ENCODE assay signal across 8 cellular contexts in genomic region chr15:89244512-89244869, GRCh38. TPM values are rescaled to one million over a fixed set of nuclear protein-coding genes. Genes with fewer than 3 reads are reported as not detected.
A peak's percentile ranks its signal among the peaks of the same experiment; 100 is the strongest.
DNase-seq lines count a peak whose midpoint lies in the region; ATAC-seq, FAIRE-seq and TF ChIP-seq lines count a peak whose summit lies in the region.

No MANE protein-coding gene starts in this region.

- no peaks in the 10 kb centered on the region for H3K36me3 ChIP-seq in mucosa of rectum (ENCODE audit: control insufficient read depth in 2 of 2, insufficient read depth in 2 of 2, low read length in 2 of 2)

- H3K4me3 ChIP-seq in astrocyte of the spinal cord (ENCODE audit: low read depth, low read length) (peak overlapping the region; percentile 70), mucosa of rectum (ENCODE audit: low read length in 2 of 2) (peak overlapping the region; percentile 98)

- H3K9me3 ChIP-seq in mucosa of rectum (ENCODE audit: control insufficient read depth in 2 of 2, low read length in 2 of 2): no peaks in the 10 kb centered on the region

- H3K27me3 ChIP-seq in mucosa of rectum (ENCODE audit: control insufficient read depth in 2 of 2, insufficient read depth in 2 of 2, low read length in 2 of 2): no peaks in the 10 kb centered on the region

- H3K36me3 Mint-ChIP-seq in activated CD4-positive, alpha-beta T cell treated with anti-CD3 and anti-CD28 coated beads, Interleukin-2, amount 10 ng/mL, durations not matched to agents 7 days and 5 days (ENCODE audit: low read depth): peaks cover 40% of the 10 kb centered on the region

- TF ChIP-seq CTCF in astrocyte of the spinal cord (IDR thresholded peaks at IDR 0.05; ENCODE audit: low read depth, low read length): no peak

- H3K27ac ChIP-seq in mucosa of rectum (ENCODE audit: low read depth in 2 of 2, low read length in 2 of 2): peak overlapping the region in 1 of 2 donors; percentile 23

- in situ Hi-C loops in astrocyte of the spinal cord (cut with HindIII; ENCODE audit: low sequenced_read_pairs): no loop called here

- CTCF ChIA-PET in activated CD4-positive, alpha-beta T cell treated with anti-CD3 and anti-CD28 coated beads, Interleukin-2, amount 10 ng/mL, durations not matched to agents 7 days and 5 days (lab: Charles Lee): interaction anchor here (0.8 to 2.5 kb wide), 12 partner anchors 8 to 191 kb away, joined by 3 to 8 read pairs (median 3); no protein-coding TSS in a partner anchor

- H3K27ac Mint-ChIP-seq in activated CD4-positive, alpha-beta T cell treated with anti-CD3 and anti-CD28 coated beads, Interleukin-2, amount 10 ng/mL, durations not matched to agents 7 days and 5 days: peak overlapping the region; percentile 93

- DNase-seq in activated CD4-positive, alpha-beta T cell treated with anti-CD3 and anti-CD28 coated beads, Interleukin-2, amount 10 ng/mL, durations not matched to agents 7 days and 5 days: no peak
- no peak for DNase-seq in activated CD4-positive, alpha-beta T cell treated with anti-CD3 and anti-CD28 coated beads, Interleukin-2, amount 50 U/mL, for 48 hours
- DNase-seq in astrocyte of the spinal cord (ENCODE audit: low read depth, low spot score) (no peak), frontal cortex (ENCODE audit: low spot score in 2 of 2) (no peak)
- DNase-seq in stimulated activated CD4-positive, alpha-beta T cell treated with anti-CD3 and anti-CD28 coated beads, Interleukin-4, amount 100 ng/mL, for 24 hours: no peak

- peaks cover 7% of the 10 kb centered on the region for H3K27me3 Mint-ChIP-seq in activated CD4-positive, alpha-beta T cell treated with anti-CD3 and anti-CD28 coated beads, Interleukin-2, amount 10 ng/mL, durations not matched to agents 7 days and 5 days

- H3K9ac ChIP-seq in mucosa of rectum (ENCODE audit: low read depth in 1 of 2, low read length in 2 of 2): peak overlapping the region; percentile 80 to 88

- peak; percentile 28 for ATAC-seq in HG03378 (IDR thresholded peaks at IDR 0.05; ENCODE audit: unreplicated experiment)
- ATAC-seq in HG02588 (IDR thresholded peaks at IDR 0.05; ENCODE audit: unreplicated experiment): no peak

- H3K4me1 Mint-ChIP-seq in activated CD4-positive, alpha-beta T cell treated with anti-CD3 and anti-CD28 coated beads, Interleukin-2, amount 10 ng/mL, durations not matched to agents 7 days and 5 days: peaks cover 42% of the 10 kb centered on the region

- FAIRE-seq in frontal cortex (lab: Jason Lieb, UNC): no peak

- peak overlapping the region; percentile 93 for H3K4me3 Mint-ChIP-seq in activated CD4-positive, alpha-beta T cell treated with anti-CD3 and anti-CD28 coated beads, Interleukin-2, amount 10 ng/mL, durations not matched to agents 7 days and 5 days

- H3K4me1 ChIP-seq in mucosa of rectum (ENCODE audit: control insufficient read depth in 2 of 2, insufficient read depth in 2 of 2, low read length in 2 of 2): peaks cover 7 to 11% of the 10 kb centered on the region in 2 donors

- H3K9me3 Mint-ChIP-seq in activated CD4-positive, alpha-beta T cell treated with anti-CD3 and anti-CD28 coated beads, Interleukin-2, amount 10 ng/mL, durations not matched to agents 7 days and 5 days: no peaks in the 10 kb centered on the region

- POLR2A ChIA-PET in activated CD4-positive, alpha-beta T cell treated with anti-CD3 and anti-CD28 coated beads, Interleukin-2, amount 10 ng/mL, durations not matched to agents 7 days and 5 days (lab: Charles Lee): interaction anchor here (1.3 to 1.4 kb wide), 2 partner anchors 29 to 37 kb away, joined by 3 to 4 read pairs; no protein-coding TSS in a partner anchor

RNA-seq across cellular contexts. Expression of gene FANCI, which starts 0.7 kb away (rescaled TPM):
- 100 to 1,000 TPM; 203 to 210 TPM for total RNA-seq in activated CD4-positive, alpha-beta T cell treated with anti-CD3 and anti-CD28 coated beads, Interleukin-2, amount 10 ng/mL, durations not matched to agents 7 days and 5 days
- 7.3 TPM for total RNA-seq in frontal cortex

RNA-seq across cellular contexts. Expression of gene RLBP1, which starts 23.1 kb away (rescaled TPM):
- total RNA-seq in activated CD4-positive, alpha-beta T cell treated with anti-CD3 and anti-CD28 coated beads, Interleukin-2, amount 10 ng/mL, durations not matched to agents 7 days and 5 days: not detected
- 3.3 TPM for total RNA-seq in frontal cortex

Comparison
In these comparisons a context has a peak if more than half of its experiments do, and no peak if none do; other contexts are left out.
1. RNA of gene FANCI, which starts 0.7 kb away (total RNA-seq): 203 to 210 TPM in activated CD4-positive, alpha-beta T cell treated with anti-CD3 and anti-CD28 coated beads, Interleukin-2, amount 10 ng/mL, durations not matched to agents 7 days and 5 days; 7.3 TPM in frontal cortex (single experiment); every median in the first group is over 10 times any median in the second.